In genomic region chr4:25821267-25821666, GRCh38 we compare ENCODE assay signal across 2 cellular contexts.
TF ChIP-seq lines count a peak whose summit lies in the region.

No MANE protein-coding gene starts in this region.

TF ChIP-seq in SK-N-SH, 30 proteins besides CTCF, POLR2A, EP300 and RAD21:
- TF ChIP-seq REST (IDR thresholded peaks at IDR 0.05; ENCODE audit: low read depth, low read length), result peak; percentile 59; the same call in 1 of the 2 replicates
- no peak for TF ChIP-seq MEF2A (IDR thresholded peaks at IDR 0.05; ENCODE audit: borderline replicate concordance, low read depth)

TF ChIP-seq in SK-N-SH treated with all-trans-retinoic acid at 6 μM for 48 hours, 23 proteins besides CTCF, POLR2A, EP300 and RAD21 (continued from another document):
- TF ChIP-seq PATZ1 (CRISPR knock-in tag; IDR thresholded peaks at IDR 0.05; ENCODE audit: borderline replicate concordance) (no peak), CSRNP3 (CRISPR knock-in tag; IDR thresholded peaks at IDR 0.05) (no peak)
